ENCODE assay signal across 3 cellular contexts in genomic region chr3:74295479-74295878, GRCh38.
"Had no signal": no experiment of that assay in that cellular context is flagged by ENCODE, and none has a peak within 500 bp of the region (broad histone marks: within the 10 kb centered on the region; RNA-seq: fewer than 3 reads in every experiment).

No MANE protein-coding gene starts in this region.

- ATAC-seq: GM12878 had no signal

- H3K4me3 ChIP-seq: GM12878 had no signal

- DNase-seq: GDM1, GF-D8 had no signal
